1 cellular context compared by ENCODE assay signal in the genomic region with DNA sequence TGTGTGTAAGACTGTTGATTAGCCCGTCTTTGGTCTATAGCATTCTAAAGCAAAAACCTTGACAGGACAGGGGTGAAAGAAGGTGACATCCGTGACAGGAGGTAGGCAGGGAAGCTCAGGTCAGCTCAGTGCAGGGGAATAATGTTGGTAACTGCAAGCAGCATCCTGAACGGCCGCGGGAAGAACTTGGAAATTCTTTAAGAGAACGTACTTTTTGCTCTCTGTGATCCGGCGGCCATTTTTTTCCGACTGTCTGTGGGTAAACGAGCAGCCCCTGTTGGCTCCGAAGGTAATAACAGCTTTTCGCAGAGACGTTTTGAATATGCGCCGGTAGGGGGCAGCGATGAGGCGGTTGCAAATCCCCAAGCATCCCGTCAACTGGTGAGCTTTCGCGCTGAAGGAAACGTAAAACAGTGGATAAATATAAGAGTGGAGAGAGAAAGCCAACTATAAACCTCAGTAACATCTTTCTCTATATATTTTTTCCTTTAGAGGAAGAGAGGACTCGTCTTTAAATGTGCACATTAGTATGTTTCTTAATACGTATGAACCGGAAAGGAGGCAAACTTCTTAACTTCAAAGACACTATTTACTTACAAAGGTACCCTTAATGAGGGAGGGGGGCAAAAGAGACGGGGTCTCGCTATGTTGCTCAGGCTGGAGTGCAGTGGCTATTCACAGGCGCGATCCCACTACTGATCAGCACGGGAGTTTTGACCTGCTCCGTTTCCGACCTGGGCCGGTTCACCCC.
A peak's percentile ranks its signal among the peaks of the same experiment; 100 is the strongest.
TF ChIP-seq lines count a peak whose summit lies in the region.

No MANE protein-coding gene starts in this region.

TF ChIP-seq in HepG2, 621 proteins besides CTCF, POLR2A, EP300 and RAD21 (continued from another document):
- TF ChIP-seq IKZF5 (CRISPR knock-in tag; IDR thresholded peaks at IDR 0.05), result peak; percentile 18; the same call in 1 of the 2 replicates
- TF ChIP-seq FOXA1 (IDR thresholded peaks at IDR 0.05), result no peak
- TF ChIP-seq FOXA1 (CRISPR knock-in tag; IDR thresholded peaks at IDR 0.05), result 0 out of 2 replicates have a peak, but pooled peaks have one; percentile 4
- no peak for TF ChIP-seq ZNF775 (CRISPR knock-in tag; IDR thresholded peaks at IDR 0.05; ENCODE audit: borderline replicate concordance)
- no peak for TF ChIP-seq NR2C2 (CRISPR knock-in tag; IDR thresholded peaks at IDR 0.05; ENCODE audit: borderline replicate concordance)
- TF ChIP-seq RBM39 (IDR thresholded peaks at IDR 0.05; ENCODE audit: low read depth, low read length, poor library complexity, severe bottlenecking), result peak; percentile 31
- no peak for TF ChIP-seq CBX5 (CRISPR knock-in tag; IDR thresholded peaks at IDR 0.05; ENCODE audit: borderline replicate concordance)
- TF ChIP-seq ZNF280B (CRISPR knock-in tag; IDR thresholded peaks at IDR 0.05; ENCODE audit: borderline replicate concordance), result no peak
- peak; percentile 50; the same call in 1 of the 2 replicates for TF ChIP-seq FOXK1 (CRISPR knock-in tag; IDR thresholded peaks at IDR 0.05; ENCODE audit: borderline replicate concordance, low read depth)
- TF ChIP-seq, protein P1, sequence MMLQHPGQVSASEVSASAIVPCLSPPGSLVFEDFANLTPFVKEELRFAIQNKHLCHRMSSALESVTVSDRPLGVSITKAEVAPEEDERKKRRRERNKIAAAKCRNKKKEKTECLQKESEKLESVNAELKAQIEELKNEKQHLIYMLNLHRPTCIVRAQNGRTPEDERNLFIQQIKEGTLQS (CRISPR knock-in tag; IDR thresholded peaks at IDR 0.05), result no peak
- 0 out of 2 replicates have a peak, but pooled peaks have one; percentile 46 for TF ChIP-seq ZNF572 (CRISPR knock-in tag; IDR thresholded peaks at IDR 0.05)
- TF ChIP-seq ZNF546 (CRISPR knock-in tag; conservative IDR thresholded peaks at IDR 0.05), result no peak
- peak; percentile 65; the same call in 1 of the 2 replicates for TF ChIP-seq ZNF670 (CRISPR knock-in tag; IDR thresholded peaks at IDR 0.05; ENCODE audit: borderline replicate concordance)
- TF ChIP-seq ZNF556 (CRISPR knock-in tag; IDR thresholded peaks at IDR 0.05; ENCODE audit: borderline replicate concordance), result peak; percentile 48; the same call in 1 of the 2 replicates
- 0 out of 2 replicates have a peak, but pooled peaks have one; percentile 8 for TF ChIP-seq SP140L (CRISPR knock-in tag; IDR thresholded peaks at IDR 0.05; ENCODE audit: borderline replicate concordance)
- TF ChIP-seq KLF12 (CRISPR knock-in tag; IDR thresholded peaks at IDR 0.05; ENCODE audit: borderline replicate concordance), result no peak; the same call in 1 of the 2 replicates
- TF ChIP-seq POLR2AphosphoS2 (IDR thresholded peaks at IDR 0.05; ENCODE audit: low read depth, low read length), result no peak
